Comparison of ENCODE assay signal across 1 cellular context in genomic region chr5:78546597-78546996, GRCh38.
TF ChIP-seq lines count a peak whose summit lies in the region.

No MANE protein-coding gene starts in this region.

TF ChIP-seq in HepG2, 621 proteins besides CTCF, POLR2A, EP300 and RAD21 (continued from another document):
- no peak for TF ChIP-seq CEBPB (IDR thresholded peaks at IDR 0.05; ENCODE audit: borderline replicate concordance, low read depth, low read length)
- TF ChIP-seq MED8 (CRISPR knock-in tag; IDR thresholded peaks at IDR 0.05; ENCODE audit: insufficient replicate concordance): no peak
- TF ChIP-seq CEBPG (CRISPR knock-in tag; IDR thresholded peaks at IDR 0.05): peak; percentile 21; the same call in 1 of the 2 replicates
- TF ChIP-seq ZMAT3 (CRISPR knock-in tag; conservative IDR thresholded peaks at IDR 0.05): no peak
- TF ChIP-seq CCAR2 (optimal IDR thresholded peaks at IDR 0.05; ENCODE audit: low read depth, low read length): no peak
- no peak for TF ChIP-seq ZNF230 (CRISPR knock-in tag; IDR thresholded peaks at IDR 0.05)
- peak; percentile 67; the same call in 1 of the 2 replicates for TF ChIP-seq MEIS2 (CRISPR knock-in tag; IDR thresholded peaks at IDR 0.05)
- no peak for TF ChIP-seq CHD4 (IDR thresholded peaks at IDR 0.05; ENCODE audit: borderline replicate concordance, low read length)
- peak; percentile 81; the same call in 1 of the 2 replicates for TF ChIP-seq SOX5 (CRISPR knock-in tag; IDR thresholded peaks at IDR 0.05; ENCODE audit: borderline replicate concordance)
- TF ChIP-seq ZNF333 (CRISPR knock-in tag; IDR thresholded peaks at IDR 0.05; ENCODE audit: borderline replicate concordance): no peak
- TF ChIP-seq, protein P1, sequence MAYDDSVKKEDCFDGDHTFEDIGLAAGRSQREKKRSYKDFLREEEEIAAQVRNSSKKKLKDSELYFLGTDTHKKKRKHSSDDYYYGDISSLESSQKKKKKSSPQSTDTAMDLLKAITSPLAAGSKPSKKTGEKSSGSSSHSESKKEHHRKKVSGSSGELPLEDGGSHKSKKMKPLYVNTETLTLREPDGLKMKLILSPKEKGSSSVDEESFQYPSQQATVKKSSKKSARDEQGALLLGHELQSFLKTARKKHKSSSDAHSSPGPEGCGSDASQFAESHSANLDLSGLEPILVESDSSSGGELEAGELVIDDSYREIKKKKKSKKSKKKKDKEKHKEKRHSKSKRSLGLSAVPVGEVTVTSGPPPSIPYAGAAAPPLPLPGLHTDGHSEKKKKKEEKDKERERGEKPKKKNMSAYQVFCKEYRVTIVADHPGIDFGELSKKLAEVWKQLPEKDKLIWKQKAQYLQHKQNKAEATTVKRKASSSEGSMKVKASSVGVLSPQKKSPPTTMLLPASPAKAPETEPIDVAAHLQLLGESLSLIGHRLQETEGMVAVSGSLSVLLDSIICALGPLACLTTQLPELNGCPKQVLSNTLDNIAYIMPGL (CRISPR knock-in tag; IDR thresholded peaks at IDR 0.05; ENCODE audit: borderline replicate concordance in 1 of 2, low read depth in 1 of 2): no peak
- TF ChIP-seq ETV6 (CRISPR knock-in tag; conservative IDR thresholded peaks at IDR 0.05): no peak
- no peak for TF ChIP-seq SUZ12 (IDR thresholded peaks at IDR 0.05; ENCODE audit: low read depth, low read length)
- TF ChIP-seq ZNF629 (CRISPR knock-in tag; conservative IDR thresholded peaks at IDR 0.05): no peak
- TF ChIP-seq CHCHD3 (CRISPR knock-in tag; IDR thresholded peaks at IDR 0.05): no peak
- TF ChIP-seq, protein P2, sequence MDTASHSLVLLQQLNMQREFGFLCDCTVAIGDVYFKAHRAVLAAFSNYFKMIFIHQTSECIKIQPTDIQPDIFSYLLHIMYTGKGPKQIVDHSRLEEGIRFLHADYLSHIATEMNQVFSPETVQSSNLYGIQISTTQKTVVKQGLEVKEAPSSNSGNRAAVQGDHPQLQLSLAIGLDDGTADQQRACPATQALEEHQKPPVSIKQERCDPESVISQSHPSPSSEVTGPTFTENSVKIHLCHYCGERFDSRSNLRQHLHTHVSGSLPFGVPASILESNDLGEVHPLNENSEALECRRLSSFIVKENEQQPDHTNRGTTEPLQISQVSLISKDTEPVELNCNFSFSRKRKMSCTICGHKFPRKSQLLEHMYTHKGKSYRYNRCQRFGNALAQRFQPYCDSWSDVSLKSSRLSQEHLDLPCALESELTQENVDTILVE (CRISPR knock-in tag; IDR thresholded peaks at IDR 0.05): 0 out of 2 replicates have a peak, but pooled peaks have one; percentile 42
- no peak for TF ChIP-seq REL (CRISPR knock-in tag; conservative IDR thresholded peaks at IDR 0.05)
- no peak for TF ChIP-seq BORCS8-MEF2B (CRISPR knock-in tag; IDR thresholded peaks at IDR 0.05)
- TF ChIP-seq TAF15 (IDR thresholded peaks at IDR 0.05; ENCODE audit: low read depth, low read length, poor library complexity, severe bottlenecking): no peak
- no peak for TF ChIP-seq GLI4 (CRISPR knock-in tag; IDR thresholded peaks at IDR 0.05; ENCODE audit: borderline replicate concordance)
- peak; percentile 90 for TF ChIP-seq SKIL (CRISPR knock-in tag; IDR thresholded peaks at IDR 0.05; ENCODE audit: borderline replicate concordance)
- no peak for TF ChIP-seq ZSCAN9 (CRISPR knock-in tag; IDR thresholded peaks at IDR 0.05; ENCODE audit: borderline replicate concordance)
- TF ChIP-seq ZNF572 (CRISPR knock-in tag; IDR thresholded peaks at IDR 0.05): no peak
- no peak for TF ChIP-seq ZNF773 (CRISPR knock-in tag; IDR thresholded peaks at IDR 0.05; ENCODE audit: borderline replicate concordance)
- TF ChIP-seq NPAS2 (CRISPR knock-in tag; IDR thresholded peaks at IDR 0.05; ENCODE audit: borderline replicate concordance): no peak
- TF ChIP-seq ZFP1 (CRISPR knock-in tag; IDR thresholded peaks at IDR 0.05): no peak
- no peak for TF ChIP-seq JDP2 (CRISPR knock-in tag; IDR thresholded peaks at IDR 0.05; ENCODE audit: borderline replicate concordance)
- no peak for TF ChIP-seq ZNF709 (CRISPR knock-in tag; IDR thresholded peaks at IDR 0.05)
- TF ChIP-seq, protein P3, sequence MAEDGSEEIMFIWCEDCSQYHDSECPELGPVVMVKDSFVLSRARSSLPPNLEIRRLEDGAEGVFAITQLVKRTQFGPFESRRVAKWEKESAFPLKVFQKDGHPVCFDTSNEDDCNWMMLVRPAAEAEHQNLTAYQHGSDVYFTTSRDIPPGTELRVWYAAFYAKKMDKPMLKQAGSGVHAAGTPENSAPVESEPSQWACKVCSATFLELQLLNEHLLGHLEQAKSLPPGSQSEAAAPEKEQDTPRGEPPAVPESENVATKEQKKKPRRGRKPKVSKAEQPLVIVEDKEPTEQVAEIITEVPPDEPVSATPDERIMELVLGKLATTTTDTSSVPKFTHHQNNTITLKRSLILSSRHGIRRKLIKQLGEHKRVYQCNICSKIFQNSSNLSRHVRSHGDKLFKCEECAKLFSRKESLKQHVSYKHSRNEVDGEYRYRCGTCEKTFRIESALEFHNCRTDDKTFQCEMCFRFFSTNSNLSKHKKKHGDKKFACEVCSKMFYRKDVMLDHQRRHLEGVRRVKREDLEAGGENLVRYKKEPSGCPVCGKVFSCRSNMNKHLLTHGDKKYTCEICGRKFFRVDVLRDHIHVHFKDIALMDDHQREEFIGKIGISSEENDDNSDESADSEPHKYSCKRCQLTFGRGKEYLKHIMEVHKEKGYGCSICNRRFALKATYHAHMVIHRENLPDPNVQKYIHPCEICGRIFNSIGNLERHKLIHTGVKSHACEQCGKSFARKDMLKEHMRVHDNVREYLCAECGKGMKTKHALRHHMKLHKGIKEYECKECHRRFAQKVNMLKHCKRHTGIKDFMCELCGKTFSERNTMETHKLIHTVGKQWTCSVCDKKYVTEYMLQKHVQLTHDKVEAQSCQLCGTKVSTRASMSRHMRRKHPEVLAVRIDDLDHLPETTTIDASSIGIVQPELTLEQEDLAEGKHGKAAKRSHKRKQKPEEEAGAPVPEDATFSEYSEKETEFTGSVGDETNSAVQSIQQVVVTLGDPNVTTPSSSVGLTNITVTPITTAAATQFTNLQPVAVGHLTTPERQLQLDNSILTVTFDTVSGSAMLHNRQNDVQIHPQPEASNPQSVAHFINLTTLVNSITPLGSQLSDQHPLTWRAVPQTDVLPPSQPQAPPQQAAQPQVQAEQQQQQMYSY (CRISPR knock-in tag; IDR thresholded peaks at IDR 0.05): no peak
- peak; percentile 58; the same call in 1 of the 2 replicates for TF ChIP-seq ZNF800 (CRISPR knock-in tag; IDR thresholded peaks at IDR 0.05)
- TF ChIP-seq ARHGAP35 (CRISPR knock-in tag; IDR thresholded peaks at IDR 0.05; ENCODE audit: borderline replicate concordance): no peak
- no peak for TF ChIP-seq IRF2 (CRISPR knock-in tag; IDR thresholded peaks at IDR 0.05)
